Comparison of ENCODE assay signal across 9 cellular contexts in genomic region chr17:73546770-73547345, GRCh38.
DNase-seq lines count a peak whose midpoint lies in the region; ATAC-seq, FAIRE-seq and TF ChIP-seq lines count a peak whose summit lies in the region.
"Had no signal": no experiment of that assay in that cellular context is flagged by ENCODE, and none has a peak within 500 bp of the region (broad histone marks: within the 10 kb centered on the region; RNA-seq: fewer than 3 reads in every experiment).

No MANE protein-coding gene starts in this region.

- H3K27me3 ChIP-seq in CD4-positive, CD25-positive, alpha-beta regulatory T cell (ENCODE audit: control insufficient read depth, insufficient read depth, low read length) = no peaks in the 10 kb centered on the region
- H3K27me3 ChIP-seq in effector memory CD4-positive, alpha-beta T cell (replicated peaks; ENCODE audit: control insufficient read depth, insufficient read depth, low read length, poor library complexity, severe bottlenecking) = no peaks in the 10 kb centered on the region

- no peaks in the 10 kb centered on the region for H3K9me3 ChIP-seq in CD4-positive, CD25-positive, alpha-beta regulatory T cell (ENCODE audit: control insufficient read depth in 2 of 2, low read length in 2 of 2)
- H3K9me3 ChIP-seq in effector memory CD4-positive, alpha-beta T cell (ENCODE audit: control insufficient read depth, low read length) = no peaks in the 10 kb centered on the region
- H3K9me3 ChIP-seq: tibial artery had no signal

- peaks cover 4% of the 10 kb centered on the region for H3K36me3 Mint-ChIP-seq in CD4-positive, CD25-positive, alpha-beta regulatory T cell
- no peaks in the 10 kb centered on the region for H3K36me3 Mint-ChIP-seq in stimulated activated memory B cell treated with anti-CD40 and anti-IgM and Interleukin-4, amounts not matched to agents 10 μg/mL and 1 μg/mL and 100 μg/mL, for 72 hours

- no peak overlapping the region for H3K4me3 ChIP-seq in CD4-positive, CD25-positive, alpha-beta regulatory T cell (ENCODE audit: low read depth, low read length)
- no peak overlapping the region for H3K4me3 ChIP-seq in effector memory CD4-positive, alpha-beta T cell (ENCODE audit: insufficient read depth, low read depth, low read length, poor library complexity, severe bottlenecking)
- H3K4me3 ChIP-seq: tibial artery had no signal

- H3K9me3 Mint-ChIP-seq in CD4-positive, CD25-positive, alpha-beta regulatory T cell = peaks cover 0 to 1% (median 0%) of the 10 kb centered on the region in 7 donors
- H3K9me3 Mint-ChIP-seq in stimulated activated memory B cell treated with anti-CD40 and anti-IgM and Interleukin-4, amounts not matched to agents 10 μg/mL and 1 μg/mL and 100 μg/mL, for 72 hours = no peaks in the 10 kb centered on the region

- no peaks in the 10 kb centered on the region for H3K27me3 Mint-ChIP-seq in CD4-positive, CD25-positive, alpha-beta regulatory T cell
- H3K27me3 Mint-ChIP-seq in stimulated activated memory B cell treated with anti-CD40 and anti-IgM and Interleukin-4, amounts not matched to agents 10 μg/mL and 1 μg/mL and 100 μg/mL, for 72 hours = no peaks in the 10 kb centered on the region

- FAIRE-seq in D721Med (lab: Jason Lieb, UNC) = no peak

- no peak overlapping the region for H3K27ac ChIP-seq in CD4-positive, CD25-positive, alpha-beta regulatory T cell (ENCODE audit: insufficient read depth, low read length, poor library complexity, severe bottlenecking)
- no peak overlapping the region for H3K27ac ChIP-seq in effector memory CD4-positive, alpha-beta T cell (ENCODE audit: insufficient read depth, low read length, poor library complexity, severe bottlenecking)
- H3K27ac ChIP-seq: tibial artery had no signal

- no peak overlapping the region for H3K4me3 Mint-ChIP-seq in CD4-positive, CD25-positive, alpha-beta regulatory T cell
- H3K4me3 Mint-ChIP-seq in stimulated activated memory B cell treated with anti-CD40 and anti-IgM and Interleukin-4, amounts not matched to agents 10 μg/mL and 1 μg/mL and 100 μg/mL, for 72 hours = no peak overlapping the region

- DNase-seq in CD4-positive, CD25-positive, alpha-beta regulatory T cell = peak in 1 of 3 donors; percentile 45
- DNase-seq in GM20000 (ENCODE audit: low spot score) (peak; percentile 45), RPMI8226 (peak; percentile 85), erythroblast (lab: John Stamatoyannopoulos, UW) (peak; percentile 31 to 63), NCI-H1092 treated with DMSO at 0.1 percent for 48 hours (lab: John Stamatoyannopoulos, UW) (no peak), D721Med (ENCODE audit: insufficient read length, low spot score) (no peak)
- no peak for DNase-seq in effector memory CD4-positive, alpha-beta T cell

- no peak for TF ChIP-seq POLR2A in erythroblast (IDR thresholded peaks at IDR 0.05; ENCODE audit: low read length)

- TF ChIP-seq CTCF in GM20000 (IDR thresholded peaks at IDR 0.05; ENCODE audit: extremely low read depth, missing control alignments) (no peak), D721Med (IDR thresholded peaks at IDR 0.05; ENCODE audit: insufficient read depth, missing control alignments) (no peak)

- peaks cover 0 to 25% (median 2%) of the 10 kb centered on the region in 4 donors for H3K4me1 Mint-ChIP-seq in CD4-positive, CD25-positive, alpha-beta regulatory T cell
- H3K4me1 Mint-ChIP-seq in stimulated activated memory B cell treated with anti-CD40 and anti-IgM and Interleukin-4, amounts not matched to agents 10 μg/mL and 1 μg/mL and 100 μg/mL, for 72 hours = peaks cover 43% of the 10 kb centered on the region

- H3K4me1 ChIP-seq in CD4-positive, CD25-positive, alpha-beta regulatory T cell (ENCODE audit: control insufficient read depth, insufficient read depth, low read length, poor library complexity, severe bottlenecking) = peaks cover 3% of the 10 kb centered on the region
- H3K4me1 ChIP-seq in effector memory CD4-positive, alpha-beta T cell (ENCODE audit: control insufficient read depth, insufficient read depth, low read length, poor library complexity, severe bottlenecking) = no peaks in the 10 kb centered on the region
- H3K4me1 ChIP-seq: tibial artery had no signal

- ATAC-seq in CD4-positive, CD25-positive, alpha-beta regulatory T cell (ENCODE audit: low read depth in 2 of 2) = peak; percentile 40 to 51
- ATAC-seq in stimulated activated memory B cell treated with anti-CD40 and anti-IgM and Interleukin-4, amounts not matched to agents 10 μg/mL and 1 μg/mL and 100 μg/mL, for 72 hours = peak; percentile 87

- peak overlapping the region in 2 of 3 donors; percentile 48 to 56 for H3K27ac Mint-ChIP-seq in CD4-positive, CD25-positive, alpha-beta regulatory T cell
- H3K27ac Mint-ChIP-seq in stimulated activated memory B cell treated with anti-CD40 and anti-IgM and Interleukin-4, amounts not matched to agents 10 μg/mL and 1 μg/mL and 100 μg/mL, for 72 hours = no peak overlapping the region

- no peaks in the 10 kb centered on the region for H3K36me3 ChIP-seq in CD4-positive, CD25-positive, alpha-beta regulatory T cell (ENCODE audit: control insufficient read depth, insufficient read depth, low read length)
- H3K36me3 ChIP-seq in effector memory CD4-positive, alpha-beta T cell (ENCODE audit: control insufficient read depth, insufficient read depth, low read length) = no peaks in the 10 kb centered on the region
- H3K36me3 ChIP-seq: tibial artery had no signal

Comparison
In these comparisons a context has a peak if more than half of its experiments do, and no peak if none do; other contexts are left out.
1. DNase-seq: peak in GM20000 (single experiment), RPMI8226 (single experiment) and erythroblast (2 of 2); none in NCI-H1092 treated with DMSO at 0.1 percent for 48 hours (single experiment), effector memory CD4-positive, alpha-beta T cell (0 of 3) and D721Med (single experiment).